17 cellular contexts compared by ENCODE assay signal in the genomic region with DNA sequence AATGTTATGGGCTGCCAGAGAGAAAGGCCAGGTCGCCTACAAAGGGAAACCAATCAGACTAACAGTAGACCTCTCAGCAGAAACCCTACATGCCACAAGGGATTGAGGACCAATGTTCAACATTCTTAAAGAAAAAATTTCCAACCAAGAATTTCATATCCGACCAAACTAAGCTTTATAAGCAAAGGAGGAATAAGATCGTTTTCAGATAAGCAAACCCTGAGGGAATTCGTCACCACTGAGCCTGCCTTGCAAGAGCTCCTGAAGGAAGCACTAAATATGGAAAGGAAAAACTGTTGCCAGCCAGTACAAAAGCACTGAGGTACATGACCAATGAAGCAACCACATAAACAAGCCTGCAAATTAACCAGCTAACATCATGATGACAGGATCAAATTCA. TPM values are rescaled to one million over a fixed set of nuclear protein-coding genes. Genes with fewer than 3 reads are reported as not detected.
"Had no signal": no experiment of that assay in that cellular context is flagged by ENCODE, and none has a peak within 500 bp of the region (broad histone marks: within the 10 kb centered on the region; RNA-seq: fewer than 3 reads in every experiment).

No MANE protein-coding gene starts in this region.

- H3K9me3 ChIP-seq: neutrophil had no signal

- H3K4me2 ChIP-seq: hepatocyte had no signal

- DNase-seq: effector CD8-positive, alpha-beta T cell; foreskin keratinocyte; head of caudate nucleus; kidney; left cardiac atrium; naive thymus-derived CD8-positive, alpha-beta T cell; psoas muscle; retina; sigmoid colon; stimulated activated naive CD4-positive, alpha-beta T cell; trophoblast cell had no signal

- H3K4me3 ChIP-seq: coronary artery, esophagus muscularis mucosa, hepatocyte, psoas muscle, sigmoid colon, skin epidermis had no signal

- H3K27ac ChIP-seq: coronary artery, esophagus muscularis mucosa, foreskin keratinocyte, hepatocyte, neutrophil, psoas muscle, sigmoid colon, skin epidermis had no signal

- H3K27me3 ChIP-seq: esophagus muscularis mucosa, foreskin keratinocyte, hepatocyte, sigmoid colon had no signal

- H3K4me1 ChIP-seq: foreskin keratinocyte, psoas muscle had no signal

- H2AFZ ChIP-seq: hepatocyte had no signal

- ATAC-seq: foreskin keratinocyte; left cardiac atrium; naive thymus-derived CD8-positive, alpha-beta T cell; psoas muscle had no signal

- FAIRE-seq: kidney had no signal

- H3K36me3 ChIP-seq: esophagus muscularis mucosa, neutrophil, sigmoid colon had no signal

RNA-seq across cellular contexts. Expression of gene PYGO1, which starts 33.1 kb away (rescaled TPM):
- total RNA-seq: naive thymus-derived CD8-positive, alpha-beta T cell had no signal
- polyA plus RNA-seq: naive thymus-derived CD8-positive, alpha-beta T cell had no signal

RNA-seq across cellular contexts. Expression of gene DNAAF4, which starts 47.1 kb away (rescaled TPM):
- total RNA-seq: mononuclear cell had no signal
